Comparison of ENCODE assay signal across 9 cellular contexts in the genomic region with DNA sequence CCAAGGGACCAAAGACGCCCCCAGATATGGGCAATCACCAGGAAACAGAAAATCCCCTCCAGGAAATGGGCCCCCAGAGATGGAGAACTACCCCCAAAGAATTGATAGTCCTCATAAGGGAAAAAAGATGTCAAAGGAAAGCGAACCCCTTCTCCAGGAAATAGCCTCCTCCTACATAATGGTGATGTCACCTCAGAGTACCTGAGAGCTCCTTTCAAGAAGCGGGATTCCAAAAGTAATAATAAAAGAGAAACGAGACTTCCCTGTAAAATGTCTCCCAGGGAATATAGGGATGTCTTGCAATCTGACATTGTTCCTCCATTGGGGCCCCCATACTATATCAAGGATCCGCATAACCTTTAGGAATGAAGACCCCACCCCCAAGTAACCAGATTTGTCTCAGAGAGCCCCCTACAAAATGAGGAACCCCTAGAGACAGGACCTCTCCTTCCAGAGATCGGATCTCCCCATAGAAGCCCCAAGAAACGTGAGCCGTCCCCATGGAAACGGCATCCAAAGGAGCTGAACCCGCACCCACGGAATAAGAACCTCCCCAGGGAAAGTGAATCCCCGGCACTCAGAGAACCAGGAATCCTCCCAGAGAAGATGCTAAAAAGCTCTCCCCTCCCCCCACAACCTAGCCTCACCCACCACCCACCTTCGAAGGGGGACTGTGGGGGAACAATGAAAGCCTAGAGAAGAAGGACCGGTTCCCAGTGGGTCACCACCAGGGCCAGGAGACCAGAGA. TPM values are rescaled to one million over a fixed set of nuclear protein-coding genes. Genes with fewer than 3 reads are reported as not detected.
DNase-seq lines count a peak whose midpoint lies in the region; TF ChIP-seq lines count a peak whose summit lies in the region.
"Had no signal": no experiment of that assay in that cellular context is flagged by ENCODE, and none has a peak within 500 bp of the region (broad histone marks: within the 10 kb centered on the region; RNA-seq: fewer than 3 reads in every experiment).

No MANE protein-coding gene starts in this region.

- H3K9me3 ChIP-seq in MG63: no peaks in the 10 kb centered on the region

- peak; percentile 36 for DNase-seq in COLO668 (lab: John Stamatoyannopoulos, UW; ENCODE audit: unreplicated experiment)
- DNase-seq in MG63: no peak
- DNase-seq in dorsolateral prefrontal cortex: no peak
- no peak for DNase-seq in neural crest cell (ENCODE audit: low read depth, low spot score)
- no peak for DNase-seq in stimulated activated CD4-positive, alpha-beta T cell treated with anti-CD3 and anti-CD28 coated beads, Interleukin-4, amount 100 ng/mL, for 24 hours
- DNase-seq in germinal center (ENCODE audit: low spot score): no peak
- no peak for DNase-seq in H4 (ENCODE audit: low spot score)
- no peak for DNase-seq in pons (ENCODE audit: low spot score)

- H3K4me1 Mint-ChIP-seq in neural crest cell: peaks cover 50% of the 10 kb centered on the region

- TF ChIP-seq CTCF in dorsolateral prefrontal cortex (IDR thresholded peaks at IDR 0.05 in 54 of 56, conservative IDR thresholded peaks at IDR 0.05 in 2 of 56; ENCODE audit: low read depth in 1 of 56, partially characterized antibody in 56 of 56) (no peak), neural crest cell (conservative IDR thresholded peaks at IDR 0.05) (no peak)

- H3K36me3 ChIP-seq in MG63: peaks cover 24% of the 10 kb centered on the region

- no peak overlapping the region for H3K27ac Mint-ChIP-seq in neural crest cell (ENCODE audit: unreplicated experiment)

- H3K4me3 ChIP-seq in MG63 (peak overlapping the region; percentile 58), dorsolateral prefrontal cortex (peak overlapping the region; percentile 55 to 98 (median 80))

- peak overlapping the region in 56 of 59 donors; percentile 5 to 96 (median 87) for H3K27ac ChIP-seq in dorsolateral prefrontal cortex

- H3K36me3 Mint-ChIP-seq in neural crest cell (ENCODE audit: low read depth): no peaks in the 10 kb centered on the region

- peaks cover 4% of the 10 kb centered on the region for H3K27me3 Mint-ChIP-seq in neural crest cell (ENCODE audit: low read depth)

- peak overlapping the region; percentile 96 for H3K4me3 Mint-ChIP-seq in neural crest cell

- H3K27me3 ChIP-seq in MG63 (no peaks in the 10 kb centered on the region; the same call in 1 of the 2 replicates), dorsolateral prefrontal cortex (no peaks in the 10 kb centered on the region)

- H3K9me3 Mint-ChIP-seq in neural crest cell: no peaks in the 10 kb centered on the region

- intact Hi-C loops in dorsolateral prefrontal cortex (cut with DNase I): loop anchor here (5.0 to 10.0 kb wide), 5 partner anchors 51 to 313 kb away; partner anchors contain the start of genes KEAP1 (in 2 of the 2), CDC37 (in 1 of the 2), MRPL4 (in 1 of the 2) and S1PR5 (in 1 of the 2)

RNA-seq across cellular contexts. Expression of gene CDKN2D, which starts 0.9 kb away (rescaled TPM):
- 24.9 and 43.3 TPM in 2 replicates for total RNA-seq in MG63 (2014; rRNA removed; shearing (Covaris generic); ENCODE audit: low replicate concordance)
- 10 to 100 TPM; 30.4 to 92.0 (median 65.1) TPM for total RNA-seq in dorsolateral prefrontal cortex
- total RNA-seq in neural crest cell: 8.7 and 9.5 TPM in 2 replicates
- total RNA-seq in H4 (2014; rRNA removed; shearing (Covaris generic)): 3.2 and 5.2 TPM in 2 replicates

RNA-seq across cellular contexts. Expression of gene KRI1, which starts 2.1 kb away (rescaled TPM):
- total RNA-seq in MG63 (2014; rRNA removed; shearing (Covaris generic); ENCODE audit: low replicate concordance): 31.7 and 43.3 TPM in 2 replicates
- total RNA-seq in dorsolateral prefrontal cortex (10 to 100 TPM; 11.3 to 32.1 (median 19.2) TPM), neural crest cell (41.2 and 42.5 TPM in 2 replicates)
- 7.7 and 8.3 TPM in 2 replicates for total RNA-seq in H4 (2014; rRNA removed; shearing (Covaris generic))

RNA-seq across cellular contexts. Expression of gene AP1M2, which starts 19.2 kb away (rescaled TPM):
- 1.4 TPM in 1 of 2 replicates, not detected in the other for total RNA-seq in MG63 (2014; rRNA removed; shearing (Covaris generic); ENCODE audit: low replicate concordance)
- total RNA-seq in dorsolateral prefrontal cortex: 1 to 10 TPM in 25 of 120 experiments, under 1 TPM in 7, not detected in 88; 0.35 to 2.8 (median 1.5) TPM
- total RNA-seq in neural crest cell: not detected in 2 replicates
- 7.8 and 14.8 TPM in 2 replicates for total RNA-seq in H4 (2014; rRNA removed; shearing (Covaris generic))
- total RNA-seq: SK-MEL-5 had no signal

RNA-seq across cellular contexts. Expression of gene ATG4D, which starts 24.2 kb away (rescaled TPM):
- 16.6 and 27.0 TPM in 2 replicates for total RNA-seq in MG63 (2014; rRNA removed; shearing (Covaris generic); ENCODE audit: low replicate concordance)
- total RNA-seq in dorsolateral prefrontal cortex (10 to 100 TPM; 28.2 to 67.2 (median 38.9) TPM), neural crest cell (53.3 and 56.7 TPM in 2 replicates)
- 13.1 and 18.6 TPM in 2 replicates for total RNA-seq in H4 (2014; rRNA removed; shearing (Covaris generic))

RNA-seq across cellular contexts. Expression of gene S1PR5, which starts 50.6 kb away (rescaled TPM):
- total RNA-seq in MG63 (2014; rRNA removed; shearing (Covaris generic); ENCODE audit: low replicate concordance): not detected in 2 replicates
- total RNA-seq in dorsolateral prefrontal cortex: 10 to 100 TPM in 96 of 120 experiments, 1 to 10 TPM in 24; 2.0 to 89.6 (median 17.6) TPM
- total RNA-seq in neural crest cell: 0.79 and 1.1 TPM in 2 replicates
- total RNA-seq in H4 (2014; rRNA removed; shearing (Covaris generic)): 1.0 and 1.7 TPM in 2 replicates
